22 cellular contexts compared by ENCODE assay signal in the genomic region with DNA sequence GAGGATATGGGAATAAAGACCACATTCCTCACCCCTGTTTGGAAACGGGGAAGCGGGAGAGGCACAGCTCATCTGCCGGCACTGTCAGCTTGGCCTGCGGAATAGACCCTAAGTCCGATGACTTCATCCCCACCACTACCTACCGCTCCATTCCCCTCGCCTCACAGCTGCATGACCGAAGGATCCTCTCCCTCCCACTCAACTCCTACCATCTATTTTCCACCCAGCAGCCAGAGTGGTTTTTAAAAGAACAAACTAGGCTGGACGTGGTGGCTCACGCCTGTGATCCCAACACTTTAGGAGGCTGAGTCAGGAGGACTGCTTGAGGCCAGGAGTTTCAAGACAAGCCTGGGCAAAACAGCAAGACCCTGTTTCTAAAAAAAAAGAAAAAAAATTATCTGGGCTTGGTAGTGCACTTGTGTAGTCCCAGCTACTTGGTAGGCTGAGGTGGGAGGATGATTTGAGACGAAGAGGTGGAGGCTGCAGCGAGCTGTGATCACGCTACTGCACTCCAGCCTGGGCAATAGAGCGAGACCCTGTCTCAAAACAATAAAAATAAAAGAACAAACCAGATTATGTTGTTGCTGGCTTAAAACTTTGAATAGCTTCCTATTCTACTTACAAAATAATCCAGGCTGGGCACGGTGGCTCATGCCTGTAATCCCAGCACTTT. TPM values are rescaled to one million over a fixed set of nuclear protein-coding genes. Genes with fewer than 3 reads are reported as not detected.
DNase-seq lines count a peak whose midpoint lies in the region; ATAC-seq, FAIRE-seq and TF ChIP-seq lines count a peak whose summit lies in the region.
"Had no signal": no experiment of that assay in that cellular context is flagged by ENCODE, and none has a peak within 500 bp of the region (broad histone marks: within the 10 kb centered on the region; RNA-seq: fewer than 3 reads in every experiment).

No MANE protein-coding gene starts in this region.

- H2BK20ac ChIP-seq in H9 (ENCODE audit: low read depth, low read length, poor library complexity, severe bottlenecking) (no peak overlapping the region), H1 (ENCODE audit: low read length) (no peak overlapping the region)

- H3K23ac ChIP-seq in H9 (ENCODE audit: insufficient read length, low read depth, low read length) = no peak overlapping the region
- H3K23ac ChIP-seq in H1 (ENCODE audit: insufficient read length) = no peak overlapping the region

- H3K4me2 ChIP-seq in H9 (ENCODE audit: insufficient read depth, insufficient read length, low read length) (no peak overlapping the region), K562 (ENCODE audit: insufficient read depth, low read length) (no peak overlapping the region), H1 (ENCODE audit: insufficient read depth in 1 of 2, low read depth in 2 of 2, low read length in 2 of 2) (no peak overlapping the region)

- H3K27me3 ChIP-seq in H9 (ENCODE audit: insufficient read depth, low read length) (no peaks in the 10 kb centered on the region), K562 (ENCODE audit: control insufficient read depth in 2 of 2, insufficient read depth in 2 of 2, low read length in 2 of 2) (peaks cover 51 to 81% of the 10 kb centered on the region in 2 experiments), H1 (replicated peaks in 1 of 4; ENCODE audit: control insufficient read depth in 3 of 4, extremely low read depth in 1 of 4, insufficient read depth in 3 of 4, low read length in 3 of 4) (no peaks in the 10 kb centered on the region; a peak in 1 of 7 replicates), thyroid gland (no peaks in the 10 kb centered on the region)
- H3K27me3 ChIP-seq: BE2C had no signal

- no peaks in the 10 kb centered on the region for H3K9me1 ChIP-seq in K562 (ENCODE audit: control insufficient read depth, insufficient read depth, low read length)

- H4K20me1 ChIP-seq in H9 (ENCODE audit: control insufficient read depth, insufficient read depth, insufficient read length) = no peaks in the 10 kb centered on the region
- peaks cover 19% of the 10 kb centered on the region for H4K20me1 ChIP-seq in K562 (replicated peaks; ENCODE audit: control insufficient read depth, insufficient read depth, low read length)
- no peaks in the 10 kb centered on the region for H4K20me1 ChIP-seq in H1 (replicated peaks in 1 of 2; ENCODE audit: control insufficient read depth in 1 of 2, insufficient read depth in 2 of 2, low read length in 2 of 2)

- H2BK15ac ChIP-seq in H9 (ENCODE audit: low read depth, low read length) (no peak overlapping the region), H1 (ENCODE audit: low read length) (no peak overlapping the region)

- H2AK5ac ChIP-seq in H9 (ENCODE audit: insufficient read length, low read length) (no peak overlapping the region), H1 (ENCODE audit: low read depth, low read length) (no peak overlapping the region)

- no peak for TF ChIP-seq POLR2A in K562 (conservative IDR thresholded peaks at IDR 0.05)
- no peak for TF ChIP-seq POLR2A in H1 (IDR thresholded peaks at IDR 0.05; ENCODE audit: control extremely low read depth in 1 of 2, low read depth in 2 of 2, low read length in 2 of 2)
- TF ChIP-seq POLR2A in thyroid gland (IDR thresholded peaks at IDR 0.05) = no peak

- no peaks in the 10 kb centered on the region for H3K79me1 ChIP-seq in H9 (ENCODE audit: insufficient read depth, low read depth, low read length, poor library complexity, severe bottlenecking)
- no peaks in the 10 kb centered on the region for H3K79me1 ChIP-seq in H1 (ENCODE audit: low read depth, low read length)

- H3K36me3 ChIP-seq in K562 (ENCODE audit: control insufficient read depth, insufficient read depth, low read length) = no peaks in the 10 kb centered on the region
- no peaks in the 10 kb centered on the region for H3K36me3 ChIP-seq in H1 (ENCODE audit: control insufficient read depth in 2 of 4, insufficient read depth in 4 of 4, low read length in 3 of 4)
- no peaks in the 10 kb centered on the region for H3K36me3 ChIP-seq in thyroid gland
- H3K36me3 ChIP-seq: BE2C had no signal

- H3K27ac ChIP-seq in H9 (ENCODE audit: insufficient read length, low read depth, low read length) = no peak overlapping the region
- no peak overlapping the region for H3K27ac ChIP-seq in K562 (ENCODE audit: extremely low read depth, low read depth, low read length)
- H3K27ac ChIP-seq in H1 (ENCODE audit: low read depth, low read length) = no peak overlapping the region
- no peak overlapping the region for H3K27ac ChIP-seq in thyroid gland
- H3K27ac ChIP-seq: C4-2B, GM23248 had no signal

- no peaks in the 10 kb centered on the region for H3K36me3 Mint-ChIP-seq in H9 (ENCODE audit: insufficient read depth in 1 of 3, low read depth in 3 of 3)
- peaks cover 0 to 7% (median 0%) of the 10 kb centered on the region in 3 donors for H3K36me3 Mint-ChIP-seq in immature natural killer cell
- H3K36me3 Mint-ChIP-seq: IgD-negative memory B cell had no signal

- no peak overlapping the region for H3K4ac ChIP-seq in H9 (ENCODE audit: low read depth, low read length)
- H3K4ac ChIP-seq in H1 (replicated peaks; ENCODE audit: insufficient read length, low read depth, low read length) = no peak overlapping the region

- H3K4me1 Mint-ChIP-seq in H9 = peaks cover 8 to 25% of the 10 kb centered on the region in 2 experiments
- peaks cover 37 to 41% of the 10 kb centered on the region in 2 donors for H3K4me1 Mint-ChIP-seq in immature natural killer cell

- H3K27me3 Mint-ChIP-seq in H9 (ENCODE audit: low read depth) (no peaks in the 10 kb centered on the region), immature natural killer cell (ENCODE audit: low read depth in 3 of 3) (peaks cover 2 to 11% (median 5%) of the 10 kb centered on the region in 3 donors)
- H3K27me3 Mint-ChIP-seq: CD4-positive, alpha-beta T cell had no signal

- no peak overlapping the region for H4K91ac ChIP-seq in H9 (ENCODE audit: insufficient read length, low read depth, low read length)
- H4K91ac ChIP-seq in H1 (replicated peaks; ENCODE audit: insufficient read length, low read length) = no peak overlapping the region

- no TSS peak for BruUV-seq in K562 (replicated peaks; lab: Mats Ljungman, UMichigan)

- H3K27ac Mint-ChIP-seq in H9 (peak overlapping the region in 1 of 3 experiments; percentile 37; a peak in 1 of 7 replicates), immature natural killer cell (peak overlapping the region in 1 of 6 donors; percentile 30)
- H3K27ac Mint-ChIP-seq: CD4-positive, alpha-beta T cell had no signal

- peak overlapping the region; percentile 17; the same call in 1 of the 2 replicates for H3K14ac ChIP-seq in H9 (ENCODE audit: insufficient read depth, low read length)
- H3K14ac ChIP-seq in H1 (ENCODE audit: insufficient read length) = no peak overlapping the region

- H3K79me2 ChIP-seq in H9 (ENCODE audit: insufficient read depth, low read length) (no peaks in the 10 kb centered on the region), K562 (ENCODE audit: control insufficient read depth, insufficient read depth, low read length) (no peaks in the 10 kb centered on the region), H1 (ENCODE audit: control insufficient read depth in 1 of 2, insufficient read depth in 2 of 2, low read length in 2 of 2) (no peaks in the 10 kb centered on the region)

- no peak overlapping the region for H3T11ph ChIP-seq in H9 (ENCODE audit: low read length)

- no peak for ATAC-seq in K562
- ATAC-seq in GM21528 (IDR thresholded peaks at IDR 0.05; ENCODE audit: low FRiP score, unreplicated experiment) = no peak
- ATAC-seq: HepG2 had no signal

- H2BK120ac ChIP-seq in H9 (ENCODE audit: low read depth, low read length, poor library complexity, severe bottlenecking) = no peak overlapping the region
- H2BK120ac ChIP-seq in H1 (replicated peaks; ENCODE audit: low read depth, low read length) = no peak overlapping the region

- CTCF ChIA-PET in K562 (lab: Yijun Ruan, JAX; ENCODE audit: low intra/inter-chr PET ratio) = no interaction called here
- CTCF ChIA-PET in H1 (lab: Charles Lee; ENCODE audit: partially characterized antibody) = interaction anchor here (0.7 to 6.7 kb wide), 7 partner anchors 11 to 314 kb away, joined by 3 to 43 read pairs (median 4); no protein-coding TSS in a partner anchor

- TF ChIP-seq RAD21 in K562 (CRISPR knock-in tag; conservative IDR thresholded peaks at IDR 0.05 in 1 of 2, IDR thresholded peaks at IDR 0.05 in 1 of 2) (no peak), H1 (IDR thresholded peaks at IDR 0.05 in 1 of 2, conservative IDR thresholded peaks at IDR 0.05 in 1 of 2; ENCODE audit: low read depth in 2 of 2, low read length in 2 of 2) (no peak)

- H3K18ac ChIP-seq in H9 (ENCODE audit: insufficient read length, low read depth, low read length) = no peak overlapping the region
- H3K18ac ChIP-seq in H1 (ENCODE audit: extremely low read depth, low read length) = no peak overlapping the region

- intact Hi-C loops in K562 (cut with micrococcal nuclease) = loop anchor here (10.0 kb wide), 1 partner anchor 297 kb away; no protein-coding TSS in a partner anchor
- intact Hi-C loops in thyroid gland (cut with DNase I) = no loop called here

- H4K5ac ChIP-seq in H9 (ENCODE audit: insufficient read length, low read depth, low read length) (no peak overlapping the region), H1 (ENCODE audit: insufficient read length, low read depth, low read length) (no peak overlapping the region)

- in situ Hi-C loops in K562 (cut with MboI) = no loop called here

- no peak overlapping the region for H3K4me3 Mint-ChIP-seq in H9
- H3K4me3 Mint-ChIP-seq in immature natural killer cell = no peak overlapping the region
- H3K4me3 Mint-ChIP-seq: CD4-positive, alpha-beta T cell; IgD-negative memory B cell had no signal

- FAIRE-seq in K562 (lab: Jason Lieb, UNC) (peak; percentile 19), H1 (lab: Jason Lieb, UNC) (no peak)
- FAIRE-seq: A204.1, D721Med, G401.6, GM12891, GM19239, HepG2 had no signal

- H3K9ac ChIP-seq in H9 (ENCODE audit: extremely low read depth, insufficient read length, low read length) (no peak overlapping the region), K562 (ENCODE audit: insufficient read depth in 1 of 2, low read depth in 2 of 2, low read length in 2 of 2) (peak overlapping the region in 1 of 2 experiments; percentile 60; a peak in 1 of 4 replicates), H1 (replicated peaks in 1 of 4; ENCODE audit: extremely low read depth in 1 of 4, low read depth in 3 of 4, low read length in 3 of 4) (no peak overlapping the region)
- H3K9ac ChIP-seq: GM23248 had no signal

- H2BK12ac ChIP-seq in H9 (ENCODE audit: insufficient read length, low read depth, low read length) (no peak overlapping the region), H1 (ENCODE audit: low read depth, low read length) (peak overlapping the region; percentile 44; the same call in 1 of the 2 replicates)

- no peak for TF ChIP-seq EP300 in K562 (IDR thresholded peaks at IDR 0.05; ENCODE audit: low read length)
- TF ChIP-seq EP300 in H1 (IDR thresholded peaks at IDR 0.05; ENCODE audit: borderline replicate concordance in 1 of 2, low read depth in 2 of 2, low read length in 2 of 2) = no peak

- H3K23me2 ChIP-seq in H9 (ENCODE audit: insufficient read length, low read depth, low read length, poor library complexity, severe bottlenecking) = no peaks in the 10 kb centered on the region
- H3K23me2 ChIP-seq in H1 (ENCODE audit: low read depth, low read length) = no peaks in the 10 kb centered on the region

- H3K56ac ChIP-seq in H9 (ENCODE audit: insufficient read length, low read depth, low read length) (no peak overlapping the region), H1 (replicated peaks; ENCODE audit: insufficient read length, low read depth, low read length) (no peak overlapping the region)

- DNase-seq in H9 (no peak), K562 (ENCODE audit: extremely low read depth in 1 of 4, low spot score in 3 of 4) (no peak), H1 (ENCODE audit: low read depth in 1 of 2, low spot score in 2 of 2) (no peak), NCI-H187 treated with DMSO at 0.1 percent for 48 hours (lab: John Stamatoyannopoulos, UW) (no peak), thyroid gland (no peak), immature natural killer cell (no peak)
- DNase-seq: ACHN; BE2C; Caco-2; CD4-positive, alpha-beta T cell; GM23248; H7; KG1 had no signal

- H3K4me3 ChIP-seq in K562 (no peak overlapping the region), H1 (ENCODE audit: extremely low read depth in 1 of 4, insufficient read depth in 2 of 4, low read depth in 3 of 4, low read length in 4 of 4) (no peak overlapping the region), thyroid gland (replicated peaks in 1 of 3) (no peak overlapping the region)
- H3K4me3 ChIP-seq: GM23248 had no signal

- H3K9me3 ChIP-seq in H9 (ENCODE audit: control insufficient read depth, low read depth, low read length) (no peaks in the 10 kb centered on the region), K562 (replicated peaks; ENCODE audit: control insufficient read depth, insufficient read depth, low read depth, low read length) (no peaks in the 10 kb centered on the region), H1 (ENCODE audit: insufficient read depth in 2 of 2, low read depth in 1 of 2, low read length in 1 of 2) (no peaks in the 10 kb centered on the region), thyroid gland (no peaks in the 10 kb centered on the region)
- H3K9me3 ChIP-seq: BE2C, Caco-2 had no signal

- H3K9me3 Mint-ChIP-seq in H9 (no peaks in the 10 kb centered on the region; a peak in 1 of 5 replicates), immature natural killer cell (no peaks in the 10 kb centered on the region)
- H3K9me3 Mint-ChIP-seq: CD4-positive, alpha-beta T cell; IgD-negative memory B cell had no signal

- POLR2A ChIA-PET in K562 (lab: Yijun Ruan, JAX) = no interaction called here
- POLR2A ChIA-PET in H1 (lab: Charles Lee; ENCODE audit: partially characterized antibody) = interaction anchor here (1.3 kb wide), 1 partner anchor 59 kb away, joined by 4 read pairs; no protein-coding TSS in a partner anchor

- no peaks in the 10 kb centered on the region for H3K4me1 ChIP-seq in H9 (ENCODE audit: insufficient read depth, low read length)
- no peaks in the 10 kb centered on the region; a peak in 1 of 5 replicates for H3K4me1 ChIP-seq in K562 (replicated peaks in 1 of 2; ENCODE audit: control insufficient read depth in 2 of 2, insufficient read depth in 2 of 2, low read length in 2 of 2)
- H3K4me1 ChIP-seq in H1 (replicated peaks in 1 of 4; ENCODE audit: control insufficient read depth in 3 of 4, insufficient read depth in 4 of 4, low read length in 3 of 4) = peaks cover 0 to 5% (median 2%) of the 10 kb centered on the region in 4 experiments; a peak in 2 of 7 replicates
- H3K4me1 ChIP-seq in thyroid gland = no peaks in the 10 kb centered on the region
- H3K4me1 ChIP-seq: BE2C, Caco-2 had no signal

- TF ChIP-seq CTCF in H9 (conservative IDR thresholded peaks at IDR 0.05) = no peak
- TF ChIP-seq CTCF in K562 (IDR thresholded peaks at IDR 0.05 in 2 of 3, conservative IDR thresholded peaks at IDR 0.05 in 1 of 3; ENCODE audit: insufficient read depth in 2 of 3, low read depth in 1 of 3, low read length in 3 of 3) = no peak
- no peak for TF ChIP-seq CTCF in H1 (IDR thresholded peaks at IDR 0.05; ENCODE audit: control extremely low read depth in 1 of 3, insufficient read depth in 1 of 3, low read depth in 1 of 3, low read length in 3 of 3)
- TF ChIP-seq CTCF in thyroid gland (IDR thresholded peaks at IDR 0.05) = no peak

- no peak overlapping the region for H2AFZ ChIP-seq in H9 (ENCODE audit: low read length)
- H2AFZ ChIP-seq in K562 (ENCODE audit: low read depth, low read length) = no peak overlapping the region
- no peak overlapping the region for H2AFZ ChIP-seq in H1 (ENCODE audit: low read length)
- H2AFZ ChIP-seq: GM23248 had no signal

- no peak overlapping the region for H2BK5ac ChIP-seq in H9 (ENCODE audit: insufficient read length, low read length)
- H2BK5ac ChIP-seq in H1 (ENCODE audit: low read depth, low read length) = no peak overlapping the region

- H4K8ac ChIP-seq in H9 (replicated peaks; ENCODE audit: insufficient read length, low read depth, low read length) (no peak overlapping the region), H1 (ENCODE audit: extremely low read depth, insufficient read depth, low read length) (peak overlapping the region; percentile 3; the same call in 1 of the 2 replicates)

- no CpG with 5 or more reads among the region's 15 CpGs for WGBS in H9 (ENCODE audit: extremely low coverage, insufficient read length, low lambda C conversion rate)
- WGBS in K562 (ENCODE audit: insufficient coverage, low coverage, missing lambda C conversion rate) = 17% methylated on average over 15 of the region's 15 CpGs
- WGBS in H1 (ENCODE audit: extremely low coverage in 1 of 2, insufficient coverage in 1 of 2, insufficient read length in 1 of 2, insufficient replicate concordance in 2 of 2, low coverage in 1 of 2, low lambda C conversion rate in 2 of 2, missing lambda C conversion rate in 1 of 2), 2 experiments = 89% methylated on average over 15 of the region's 15 CpGs; no CpG with 5 or more reads in 1 of the 2 experiments
- WGBS in thyroid gland, 2 donors = 84 to 87% methylated on average over 15 of the region's 15 CpGs

RNA-seq across cellular contexts. Expression of a gene that starts 59.0 kb away (rescaled TPM):
- total RNA-seq in H9 (2021) (30.2 and 31.8 TPM in 2 replicates), K562 (2014; rRNA removed) (12.6 and 16.1 TPM in 2 replicates), K562 (2014; rRNA removed; fragmentation: Illumina TruSeq; extraction: Trizol) (16.9 and 17.5 TPM in 2 replicates), K562 (2015; rRNA removed; fragmentation: Illumina TruSeq; extraction: Trizol) (21.1 and 22.3 TPM in 2 replicates), K562 (2021) (30.5 and 34.3 TPM in 2 replicates), thyroid gland (10 to 100 TPM; 14.4 to 15.4 (median 15.1) TPM)
- total RNA-seq in K562 (2011; cell fraction: chromatin; rRNA removed; ENCODE audit: low replicate concordance) = 33.9 and 77.3 TPM in 2 replicates
- total RNA-seq in K562 (2011; cell fraction: nucleolus; rRNA removed) = 66.1 and 66.7 TPM in 2 replicates
- 56.1 and 65.5 TPM in 2 replicates for total RNA-seq in K562 (2011; cell fraction: nucleoplasm; rRNA removed)
- polyA plus RNA-seq in K562 (2011; rRNA removed) (22.7 and 23.8 TPM in 2 replicates), K562 (2014; fragmentation: Illumina TruSeq; extraction: Trizol) (31.3 and 34.6 TPM in 2 replicates), K562 (2014; fragmentation: Nextera tagmentation; extraction: Ambion mirVana) (1 to 10 TPM; 6.2 to 7.2 TPM), K562 (2014; rRNA removed) (23.8 and 25.0 TPM in 2 replicates), H1 (2011; rRNA removed) (26.6 and 32.4 TPM in 2 replicates), immature natural killer cell (10 to 100 TPM; 17.9 to 29.6 (median 28.5) TPM)
- polyA plus RNA-seq in K562 (2011; cell fraction: cytosol; rRNA removed) = 32.6 and 43.7 TPM in 2 replicates
- 13.0 and 14.5 TPM in 2 replicates for polyA plus RNA-seq in K562 (2011; cell fraction: nucleus; rRNA removed)
- polyA plus RNA-seq in K562 (2012) = 17.8 and 18.4 TPM in 2 replicates
- 33.0 and 43.8 TPM in 2 replicates for polyA minus RNA-seq in K562 (2011; rRNA and poly(A)+ RNA removed)
- polyA minus RNA-seq in K562 (2011; cell fraction: cytosol; rRNA and poly(A)+ RNA removed) = 21.5 and 26.2 TPM in 2 replicates
- 17.5 and 25.4 TPM in 2 replicates for polyA minus RNA-seq in K562 (2011; cell fraction: nucleus; rRNA and poly(A)+ RNA removed)
- 22.7 and 23.4 TPM in 2 replicates for total RNA-seq in H1 (2021; fragmentation: NEBNext Ultra II Directional; extraction: Animal tissue kit (Norgen Biotek cat#: 25700))
- 22.4 TPM for polyA plus RNA-seq in H1 (2011; cell fraction: cytosol; rRNA removed)
- 22.1 TPM for polyA plus RNA-seq in H1 (2011; cell fraction: nucleus; rRNA removed)
- polyA plus RNA-seq in H1 (2012, experiment 1 of 2) = 15.2 to 19.3 TPM (median 17.5 TPM) in 4 replicates
- polyA plus RNA-seq in H1 (2012, experiment 2 of 2) = 22.6 TPM
- polyA plus RNA-seq in H1 (2013, experiment 1 of 2) = 21.6 TPM
- polyA plus RNA-seq in H1 (2013, experiment 2 of 2) = 23.3 TPM
- polyA minus RNA-seq in H1 (2011; rRNA and poly(A)+ RNA removed) = 48.4 and 59.9 TPM in 2 replicates
- polyA minus RNA-seq in H1 (2011; cell fraction: cytosol; rRNA and poly(A)+ RNA removed) = 17.0 TPM
- polyA minus RNA-seq in H1 (2011; cell fraction: nucleus; rRNA and poly(A)+ RNA removed) = 24.8 TPM
